ENCODE assay signal across 13 cellular contexts in genomic region chr14:103073876-103074698, GRCh38. TPM values are rescaled to one million over a fixed set of nuclear protein-coding genes. Genes with fewer than 3 reads are reported as not detected.
DNase-seq lines count a peak whose midpoint lies in the region; ATAC-seq and TF ChIP-seq lines count a peak whose summit lies in the region.
"Had no signal": no experiment of that assay in that cellular context is flagged by ENCODE, and none has a peak within 500 bp of the region (broad histone marks: within the 10 kb centered on the region; RNA-seq: fewer than 3 reads in every experiment).

No MANE protein-coding gene starts in this region.

- H3K9me2 ChIP-seq in HCT116 (ENCODE audit: insufficient read depth): no peaks in the 10 kb centered on the region

- RAD21 ChIA-PET in HCT116 (lab: Charles Lee; ENCODE audit: low non-redundant PET in 1 of 2, low total read pairs in 2 of 2, uncharacterized antibody in 2 of 2, unreplicated experiment in 2 of 2): interaction anchor here (0.5 to 0.9 kb wide), 2 partner anchors 31 to 55 kb away, joined by 3 read pairs; no protein-coding TSS in a partner anchor

- H3K9ac ChIP-seq in HCT116 (ENCODE audit: low read length): 0 out of 2 replicates have a peak overlapping the region, but pooled peaks have one; percentile 11

- DNase-seq in CD14-positive monocyte (ENCODE audit: low spot score) (peak; percentile 14), HCT116 (ENCODE audit: low read depth, low spot score) (no peak), fibroblast of the aortic adventitia (ENCODE audit: low read depth) (peak; percentile 44), neural crest cell (ENCODE audit: low read depth, low spot score) (no peak), SIG-M5 treated with dmso at 0.1 percent for 504 hours (lab: John Stamatoyannopoulos, UW; ENCODE audit: unreplicated experiment) (no peak), NCI-H748 treated with DMSO at 0.1 percent for 48 hours (lab: John Stamatoyannopoulos, UW) (no peak)
- DNase-seq in activated CD4-positive, alpha-beta T cell treated with anti-CD3 and anti-CD28 coated beads, Interleukin-2, amount 10 ng/mL, durations not matched to agents 7 days and 5 days: no peak
- no peak for DNase-seq in activated CD8-positive, alpha-beta memory T cell treated with anti-CD3 and anti-CD28 coated beads, Interleukin-2, amount 10 ng/mL, durations not matched to agents 7 days and 5 days
- DNase-seq: NCI-H526; occipital lobe; stimulated activated CD4-positive, alpha-beta T cell treated with anti-CD3 and anti-CD28 coated beads, Interleukin-4, amount 100 ng/mL, for 4 hours; T-cell had no signal

- H2AFZ ChIP-seq in HCT116 (ENCODE audit: low read depth, low read length, poor library complexity, severe bottlenecking): no peak overlapping the region

- H3K27me3 Mint-ChIP-seq in CD14-positive monocyte (ENCODE audit: low read depth in 3 of 3) (peaks cover 5 to 37% (median 21%) of the 10 kb centered on the region in 3 donors), neural crest cell (ENCODE audit: low read depth) (peaks cover 7% of the 10 kb centered on the region)
- H3K27me3 Mint-ChIP-seq in activated CD4-positive, alpha-beta T cell treated with anti-CD3 and anti-CD28 coated beads, Interleukin-2, amount 10 ng/mL, durations not matched to agents 7 days and 5 days: peaks cover 4% of the 10 kb centered on the region
- peaks cover 5% of the 10 kb centered on the region for H3K27me3 Mint-ChIP-seq in activated CD8-positive, alpha-beta memory T cell treated with anti-CD3 and anti-CD28 coated beads, Interleukin-2, amount 10 ng/mL, durations not matched to agents 7 days and 5 days

- no peak for TF ChIP-seq RAD21 in HCT116 (IDR thresholded peaks at IDR 0.05; ENCODE audit: low read depth)

- H3K4me3 ChIP-seq in HCT116 (replicated peaks in 1 of 2; ENCODE audit: low read depth in 1 of 2, low read length in 2 of 2) (no peak overlapping the region), fibroblast of the aortic adventitia (ENCODE audit: low read depth, low read length) (no peak overlapping the region)

- H3K27me3 ChIP-seq in HCT116 (ENCODE audit: insufficient read depth, low read length): no peaks in the 10 kb centered on the region

- peaks cover 2% of the 10 kb centered on the region for H3K4me1 Mint-ChIP-seq in CD14-positive monocyte
- H3K4me1 Mint-ChIP-seq in neural crest cell: no peaks in the 10 kb centered on the region
- no peaks in the 10 kb centered on the region for H3K4me1 Mint-ChIP-seq in activated CD4-positive, alpha-beta T cell treated with anti-CD3 and anti-CD28 coated beads, Interleukin-2, amount 10 ng/mL, durations not matched to agents 7 days and 5 days
- H3K4me1 Mint-ChIP-seq in activated CD8-positive, alpha-beta memory T cell treated with anti-CD3 and anti-CD28 coated beads, Interleukin-2, amount 10 ng/mL, durations not matched to agents 7 days and 5 days: no peaks in the 10 kb centered on the region

- no peaks in the 10 kb centered on the region for H4K20me1 ChIP-seq in HCT116 (ENCODE audit: insufficient read depth)

- CTCF ChIA-PET in HCT116 (lab: Charles Lee): interaction anchor here (0.7 to 1.4 kb wide), 8 partner anchors 12 to 381 kb away, joined by 3 to 5 read pairs (median 3); partner anchors contain the start of gene EIF5
- CTCF ChIA-PET in activated CD4-positive, alpha-beta T cell treated with anti-CD3 and anti-CD28 coated beads, Interleukin-2, amount 10 ng/mL, durations not matched to agents 7 days and 5 days (lab: Charles Lee): interaction anchor here (0.8 to 1.6 kb wide), 9 partner anchors 9 to 385 kb away, joined by 3 to 5 read pairs (median 3); no protein-coding TSS in a partner anchor
- CTCF ChIA-PET in activated CD8-positive, alpha-beta memory T cell treated with anti-CD3 and anti-CD28 coated beads, Interleukin-2, amount 10 ng/mL, durations not matched to agents 7 days and 5 days (lab: Charles Lee): interaction anchor here (0.9 to 2.9 kb wide), 9 partner anchors 11 to 665 kb away, joined by 3 to 23 read pairs (median 4); no protein-coding TSS in a partner anchor

- H3K4me3 Mint-ChIP-seq in CD14-positive monocyte (peak overlapping the region in 1 of 2 donors; percentile 39), neural crest cell (peak overlapping the region; percentile 47)
- no peak overlapping the region for H3K4me3 Mint-ChIP-seq in activated CD4-positive, alpha-beta T cell treated with anti-CD3 and anti-CD28 coated beads, Interleukin-2, amount 10 ng/mL, durations not matched to agents 7 days and 5 days
- H3K4me3 Mint-ChIP-seq in activated CD8-positive, alpha-beta memory T cell treated with anti-CD3 and anti-CD28 coated beads, Interleukin-2, amount 10 ng/mL, durations not matched to agents 7 days and 5 days: no peak overlapping the region

- POLR2A ChIA-PET in HCT116 (lab: Charles Lee): no interaction called here
- POLR2A ChIA-PET in activated CD4-positive, alpha-beta T cell treated with anti-CD3 and anti-CD28 coated beads, Interleukin-2, amount 10 ng/mL, durations not matched to agents 7 days and 5 days (lab: Charles Lee): interaction anchor here (0.6 kb wide), 1 partner anchor 203 kb away, joined by 4 read pairs; no protein-coding TSS in a partner anchor

- no peak for TF ChIP-seq POLR2A in HCT116 (IDR thresholded peaks at IDR 0.05; ENCODE audit: borderline replicate concordance, extremely low read depth, insufficient read depth, insufficient read length)

- H3K79me2 ChIP-seq in HCT116 (ENCODE audit: insufficient read depth, low read length): no peaks in the 10 kb centered on the region

- intact Hi-C loops in CD14-positive monocyte (cut with micrococcal nuclease) (loop anchor here (2.0 to 10.0 kb wide), 3 partner anchors 69 to 219 kb away; no protein-coding TSS in a partner anchor), HCT116 (cut with micrococcal nuclease) (no loop called here)

- H3K9me3 ChIP-seq in HCT116 (ENCODE audit: control insufficient read depth in 1 of 2, insufficient read depth in 1 of 2, low read depth in 1 of 2, low read length in 2 of 2): no peaks in the 10 kb centered on the region

- H3K36me3 Mint-ChIP-seq in CD14-positive monocyte (no peaks in the 10 kb centered on the region), neural crest cell (ENCODE audit: low read depth) (no peaks in the 10 kb centered on the region)
- H3K36me3 Mint-ChIP-seq in activated CD4-positive, alpha-beta T cell treated with anti-CD3 and anti-CD28 coated beads, Interleukin-2, amount 10 ng/mL, durations not matched to agents 7 days and 5 days (ENCODE audit: low read depth): no peaks in the 10 kb centered on the region
- H3K36me3 Mint-ChIP-seq in activated CD8-positive, alpha-beta memory T cell treated with anti-CD3 and anti-CD28 coated beads, Interleukin-2, amount 10 ng/mL, durations not matched to agents 7 days and 5 days: no peaks in the 10 kb centered on the region
- H3K36me3 Mint-ChIP-seq: CD4-positive, alpha-beta memory T cell; T-cell had no signal

- TF ChIP-seq CTCF in CD14-positive monocyte (IDR thresholded peaks at IDR 0.05) (no peak), HCT116 (IDR thresholded peaks at IDR 0.05 in 2 of 3, conservative IDR thresholded peaks at IDR 0.05 in 1 of 3; ENCODE audit: borderline replicate concordance in 1 of 3, insufficient read depth in 1 of 3, low read depth in 2 of 3, low read length in 2 of 3) (no peak), fibroblast of the aortic adventitia (IDR thresholded peaks at IDR 0.05; ENCODE audit: insufficient read depth, low read length) (no peak), neural crest cell (conservative IDR thresholded peaks at IDR 0.05) (no peak)

- TSS peak; percentile 56 for BruUV-seq in HCT116 (replicated peaks; lab: Mats Ljungman, UMichigan)

- no peak for ATAC-seq in HCT116
- no peak for ATAC-seq in activated CD8-positive, alpha-beta memory T cell treated with anti-CD3 and anti-CD28 coated beads, Interleukin-2, amount 10 ng/mL, durations not matched to agents 7 days and 5 days
- ATAC-seq: T-cell had no signal

- peaks cover 0 to 3% (median 0%) of the 10 kb centered on the region in 7 donors for H3K9me3 Mint-ChIP-seq in CD14-positive monocyte
- H3K9me3 Mint-ChIP-seq in neural crest cell: no peaks in the 10 kb centered on the region
- H3K9me3 Mint-ChIP-seq in activated CD4-positive, alpha-beta T cell treated with anti-CD3 and anti-CD28 coated beads, Interleukin-2, amount 10 ng/mL, durations not matched to agents 7 days and 5 days: no peaks in the 10 kb centered on the region
- H3K9me3 Mint-ChIP-seq in activated CD8-positive, alpha-beta memory T cell treated with anti-CD3 and anti-CD28 coated beads, Interleukin-2, amount 10 ng/mL, durations not matched to agents 7 days and 5 days (ENCODE audit: low read depth): no peaks in the 10 kb centered on the region
- H3K9me3 Mint-ChIP-seq: CD4-positive, alpha-beta memory T cell; T-cell had no signal

- H3K4me2 ChIP-seq in HCT116 (ENCODE audit: low read length): peak overlapping the region; percentile 94

- peak overlapping the region in 1 of 7 donors; percentile 57 for H3K27ac Mint-ChIP-seq in CD14-positive monocyte
- no peak overlapping the region for H3K27ac Mint-ChIP-seq in neural crest cell (ENCODE audit: unreplicated experiment)
- H3K27ac Mint-ChIP-seq in activated CD4-positive, alpha-beta T cell treated with anti-CD3 and anti-CD28 coated beads, Interleukin-2, amount 10 ng/mL, durations not matched to agents 7 days and 5 days: no peak overlapping the region
- H3K27ac Mint-ChIP-seq in activated CD8-positive, alpha-beta memory T cell treated with anti-CD3 and anti-CD28 coated beads, Interleukin-2, amount 10 ng/mL, durations not matched to agents 7 days and 5 days: no peak overlapping the region
- H3K27ac Mint-ChIP-seq: CD4-positive, alpha-beta memory T cell; T-cell had no signal

- peaks cover 36 to 65% of the 10 kb centered on the region in 2 experiments for H3K4me1 ChIP-seq in HCT116 (ENCODE audit: control insufficient read depth in 1 of 2, insufficient read depth in 2 of 2, low read length in 2 of 2)

- H3K36me3 ChIP-seq in HCT116 (ENCODE audit: control insufficient read depth in 1 of 2, insufficient read depth in 2 of 2, low read length in 2 of 2): no peaks in the 10 kb centered on the region

- peak overlapping the region; percentile 20; the same call in 1 of the 2 replicates for H3K27ac ChIP-seq in HCT116 (ENCODE audit: low read depth, low read length)

RNA-seq across cellular contexts. Expression of gene LBHD2, which starts 9.9 kb away (rescaled TPM):
- not detected for polyA plus RNA-seq in CD14-positive monocyte
- total RNA-seq in HCT116 (2021; ENCODE audit: unreplicated experiment) (not detected), fibroblast of the aortic adventitia (ENCODE audit: low replicate concordance) (not detected in 2 replicates), neural crest cell (not detected in 2 replicates)
- not detected in 2 replicates for polyA plus RNA-seq in HCT116 (2012)
- total RNA-seq in activated CD4-positive, alpha-beta T cell treated with anti-CD3 and anti-CD28 coated beads, Interleukin-2, amount 10 ng/mL, durations not matched to agents 7 days and 5 days: not detected
- not detected for total RNA-seq in activated CD8-positive, alpha-beta memory T cell treated with anti-CD3 and anti-CD28 coated beads, Interleukin-2, amount 10 ng/mL, durations not matched to agents 7 days and 5 days
- total RNA-seq: CD4-positive, alpha-beta memory T cell; occipital lobe; T-cell had no signal
- polyA plus RNA-seq: CD4-positive, alpha-beta memory T cell had no signal

RNA-seq across cellular contexts. Expression of gene CDC42BPB, which starts 16.7 kb away (rescaled TPM):
- polyA plus RNA-seq in CD14-positive monocyte: under 1 TPM; 0.25 to 0.60 TPM
- total RNA-seq in HCT116 (2021; ENCODE audit: unreplicated experiment): 85.6 TPM
- polyA plus RNA-seq in HCT116 (2012): 81.0 and 89.0 TPM in 2 replicates
- 60.2 and 78.4 TPM in 2 replicates for total RNA-seq in fibroblast of the aortic adventitia (ENCODE audit: low replicate concordance)
- 94.4 and 94.8 TPM in 2 replicates for total RNA-seq in neural crest cell
- total RNA-seq in activated CD4-positive, alpha-beta T cell treated with anti-CD3 and anti-CD28 coated beads, Interleukin-2, amount 10 ng/mL, durations not matched to agents 7 days and 5 days: 1 to 10 TPM in 1 of 2 experiments, under 1 TPM in 1; 0.81 to 1.1 TPM
- total RNA-seq in activated CD8-positive, alpha-beta memory T cell treated with anti-CD3 and anti-CD28 coated beads, Interleukin-2, amount 10 ng/mL, durations not matched to agents 7 days and 5 days: under 1 TPM; 0.35 to 0.56 TPM

RNA-seq across cellular contexts. Expression of gene EXOC3L4, which starts 20.4 kb away (rescaled TPM):
- polyA plus RNA-seq in CD14-positive monocyte: not detected
- total RNA-seq in HCT116 (2021; ENCODE audit: unreplicated experiment) (not detected), fibroblast of the aortic adventitia (ENCODE audit: low replicate concordance) (0.41 TPM in 1 of 2 replicates, not detected in the other), neural crest cell (not detected in 2 replicates)
- polyA plus RNA-seq in HCT116 (2012): 0.15 and 0.34 TPM in 2 replicates
- total RNA-seq in activated CD4-positive, alpha-beta T cell treated with anti-CD3 and anti-CD28 coated beads, Interleukin-2, amount 10 ng/mL, durations not matched to agents 7 days and 5 days: not detected
- not detected for total RNA-seq in activated CD8-positive, alpha-beta memory T cell treated with anti-CD3 and anti-CD28 coated beads, Interleukin-2, amount 10 ng/mL, durations not matched to agents 7 days and 5 days
- total RNA-seq: CD4-positive, alpha-beta memory T cell had no signal
- polyA plus RNA-seq: CD4-positive, alpha-beta memory T cell had no signal

RNA-seq across cellular contexts. Expression of gene TNFAIP2, which starts 49.2 kb away (rescaled TPM):
- 10 to 100 TPM; 41.5 to 50.8 TPM for polyA plus RNA-seq in CD14-positive monocyte
- total RNA-seq in HCT116 (2021; ENCODE audit: unreplicated experiment): 74.8 TPM
- 49.6 and 52.9 TPM in 2 replicates for polyA plus RNA-seq in HCT116 (2012)
- total RNA-seq in fibroblast of the aortic adventitia (ENCODE audit: low replicate concordance): 44.5 and 120 TPM in 2 replicates
- 11.6 and 12.8 TPM in 2 replicates for total RNA-seq in neural crest cell
- total RNA-seq in activated CD4-positive, alpha-beta T cell treated with anti-CD3 and anti-CD28 coated beads, Interleukin-2, amount 10 ng/mL, durations not matched to agents 7 days and 5 days: under 1 TPM in 1 of 2 experiments, not detected in 1; 0.60 TPM
- 1 to 10 TPM in 1 of 2 experiments, not detected in 1; 2.1 TPM for total RNA-seq in activated CD8-positive, alpha-beta memory T cell treated with anti-CD3 and anti-CD28 coated beads, Interleukin-2, amount 10 ng/mL, durations not matched to agents 7 days and 5 days
- polyA plus RNA-seq: CD4-positive, alpha-beta memory T cell had no signal

Comparison
In these comparisons a context has a peak if more than half of its experiments do, and no peak if none do; other contexts are left out.
1. DNase-seq: peak in CD14-positive monocyte (single experiment) and fibroblast of the aortic adventitia (single experiment); none in HCT116 (single experiment), neural crest cell (single experiment), activated CD4-positive, alpha-beta T cell treated with anti-CD3 and anti-CD28 coated beads, Interleukin-2, amount 10 ng/mL, durations not matched to agents 7 days and 5 days (single experiment), SIG-M5 treated with dmso at 0.1 percent for 504 hours (single experiment), activated CD8-positive, alpha-beta memory T cell treated with anti-CD3 and anti-CD28 coated beads, Interleukin-2, amount 10 ng/mL, durations not matched to agents 7 days and 5 days (single experiment) and NCI-H748 treated with DMSO at 0.1 percent for 48 hours (single experiment).
2. RNA of gene CDC42BPB, which starts 16.7 kb away (total RNA-seq): 94.4 to 94.8 TPM in neural crest cell, 85.6 TPM in HCT116 (single experiment) and 60.2 to 78.4 TPM in fibroblast of the aortic adventitia; 0.81 to 1.1 TPM in activated CD4-positive, alpha-beta T cell treated with anti-CD3 and anti-CD28 coated beads, Interleukin-2, amount 10 ng/mL, durations not matched to agents 7 days and 5 days and 0.35 to 0.56 TPM in activated CD8-positive, alpha-beta memory T cell treated with anti-CD3 and anti-CD28 coated beads, Interleukin-2, amount 10 ng/mL, durations not matched to agents 7 days and 5 days; every median in the first group is over 10 times any median in the second.